In the genomic region with DNA sequence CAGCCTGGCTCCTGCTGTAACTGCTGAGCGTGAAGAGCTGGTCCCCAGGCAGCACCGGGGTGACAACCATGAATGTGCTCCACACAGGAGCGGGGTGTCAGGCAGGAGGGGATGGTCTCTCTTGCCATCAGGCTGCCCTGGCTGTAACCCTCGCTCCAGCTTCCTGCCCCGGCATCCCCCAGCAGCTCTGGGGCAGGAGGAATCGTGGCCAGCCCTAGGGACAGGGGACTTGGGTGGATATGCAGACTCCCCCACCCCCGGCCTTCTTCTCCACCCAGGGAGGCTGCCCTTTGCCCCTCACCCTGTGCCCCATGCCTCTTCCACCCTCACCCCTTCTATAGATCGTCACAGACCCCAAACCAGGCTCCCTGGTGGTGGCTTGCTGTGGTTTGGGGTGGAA, we compare ENCODE assay signal across 12 cellular contexts.
A peak's percentile ranks its signal among the peaks of the same experiment; 100 is the strongest.
DNase-seq lines count a peak whose midpoint lies in the region; ATAC-seq and TF ChIP-seq lines count a peak whose summit lies in the region.
"Had no signal": no experiment of that assay in that cellular context is flagged by ENCODE, and none has a peak within 500 bp of the region (broad histone marks: within the 10 kb centered on the region; RNA-seq: fewer than 3 reads in every experiment).

No MANE protein-coding gene starts in this region.

- no peak overlapping the region for H4K91ac ChIP-seq in H9 (ENCODE audit: insufficient read length, low read depth, low read length)
- peak overlapping the region; percentile 99 for H4K91ac ChIP-seq in trophoblast cell (ENCODE audit: low read depth, low read length)

- H2AFZ ChIP-seq in H9 (ENCODE audit: low read length) (no peak overlapping the region), trophoblast cell (ENCODE audit: insufficient read depth, low read length, poor library complexity) (no peak overlapping the region)

- no peak overlapping the region for H3K4me2 ChIP-seq in H9 (ENCODE audit: insufficient read depth, insufficient read length, low read length)
- H3K4me2 ChIP-seq in trophoblast cell (ENCODE audit: low read length) = no peak overlapping the region

- H4K5ac ChIP-seq in H9 (ENCODE audit: insufficient read length, low read depth, low read length) = no peak overlapping the region

- H3K23ac ChIP-seq in H9 (ENCODE audit: insufficient read length, low read depth, low read length) = no peak overlapping the region
- no peak overlapping the region for H3K23ac ChIP-seq in trophoblast cell (ENCODE audit: low read length)

- no peaks in the 10 kb centered on the region for H3K79me1 ChIP-seq in H9 (ENCODE audit: insufficient read depth, low read depth, low read length, poor library complexity, severe bottlenecking)
- peaks cover 51% of the 10 kb centered on the region for H3K79me1 ChIP-seq in trophoblast cell (ENCODE audit: low read length)

- H3K14ac ChIP-seq in H9 (ENCODE audit: insufficient read depth, low read length) (peak overlapping the region; percentile 28; the same call in 1 of the 2 replicates), trophoblast cell (ENCODE audit: low read length) (peak overlapping the region; percentile 25)

- no peaks in the 10 kb centered on the region for H3K23me2 ChIP-seq in H9 (ENCODE audit: insufficient read length, low read depth, low read length, poor library complexity, severe bottlenecking)

- H3K27ac Mint-ChIP-seq in Caco-2 (ENCODE audit: unreplicated experiment) = peak overlapping the region; percentile 78
- no peak overlapping the region; a peak in 1 of 7 replicates for H3K27ac Mint-ChIP-seq in H9
- H3K27ac Mint-ChIP-seq: activated CD8-positive, alpha-beta T cell treated with anti-CD3 and anti-CD28 coated beads, Interleukin-2, amount 10 ng/mL, durations not matched to agents 7 days and 5 days had no signal

- no TSS peak for BruUV-seq in Caco-2 (replicated peaks; lab: Mats Ljungman, UMichigan)

- no peaks in the 10 kb centered on the region for H3K27me3 ChIP-seq in Caco-2 (replicated peaks; ENCODE audit: control insufficient read depth, insufficient read depth, low read length)
- H3K27me3 ChIP-seq in H9 (ENCODE audit: insufficient read depth, low read length) = no peaks in the 10 kb centered on the region
- H3K27me3 ChIP-seq in trophoblast cell (ENCODE audit: insufficient read depth, low read length) = no peaks in the 10 kb centered on the region
- H3K27me3 ChIP-seq in BE2C = no peaks in the 10 kb centered on the region
- H3K27me3 ChIP-seq: ovary, suprapubic skin had no signal

- H4K8ac ChIP-seq in H9 (replicated peaks; ENCODE audit: insufficient read length, low read depth, low read length) = no peak overlapping the region
- H4K8ac ChIP-seq in trophoblast cell (ENCODE audit: low read depth, low read length) = peak overlapping the region; percentile 5

- H3K9me3 Mint-ChIP-seq in Caco-2 (ENCODE audit: unreplicated experiment) (no peaks in the 10 kb centered on the region), H9 (peaks cover 0 to 3% of the 10 kb centered on the region in 2 experiments; a peak in 2 of 5 replicates)
- H3K9me3 Mint-ChIP-seq in activated T-cell treated with anti-CD3 and anti-CD28 coated beads, Interleukin-2, amount 50 U/mL, for 4 hours = no peaks in the 10 kb centered on the region

- peaks cover 11% of the 10 kb centered on the region for H3K4me1 Mint-ChIP-seq in Caco-2 (ENCODE audit: low read depth, unreplicated experiment)
- peaks cover 17 to 19% of the 10 kb centered on the region in 2 experiments for H3K4me1 Mint-ChIP-seq in H9
- H3K4me1 Mint-ChIP-seq in activated T-cell treated with anti-CD3 and anti-CD28 coated beads, Interleukin-2, amount 50 U/mL, for 4 hours (ENCODE audit: low read depth) = peaks cover 8% of the 10 kb centered on the region

- no peak overlapping the region for H3K56ac ChIP-seq in H9 (ENCODE audit: insufficient read length, low read depth, low read length)

- no peak overlapping the region for H3K4me3 ChIP-seq in Caco-2 (ENCODE audit: low read depth, low read length)
- peak overlapping the region; percentile 29 for H3K4me3 ChIP-seq in trophoblast cell (ENCODE audit: low read depth, low read length)
- H3K4me3 ChIP-seq in BE2C (ENCODE audit: low read depth, low read length) = no peak overlapping the region
- H3K4me3 ChIP-seq: ovary had no signal

- no peaks in the 10 kb centered on the region for H3K27me3 Mint-ChIP-seq in Caco-2 (ENCODE audit: insufficient read depth, unreplicated experiment)
- H3K27me3 Mint-ChIP-seq in H9 (ENCODE audit: low read depth) = no peaks in the 10 kb centered on the region
- H3K27me3 Mint-ChIP-seq in activated T-cell treated with anti-CD3 and anti-CD28 coated beads, Interleukin-2, amount 50 U/mL, for 4 hours (ENCODE audit: low read depth) = no peaks in the 10 kb centered on the region

- H3K4me1 ChIP-seq in Caco-2 (peaks cover 25% of the 10 kb centered on the region; the same call in 1 of the 2 replicates), H9 (ENCODE audit: insufficient read depth, low read length) (peaks cover 2% of the 10 kb centered on the region; the same call in 1 of the 2 replicates), trophoblast cell (ENCODE audit: control insufficient read depth in 1 of 2, insufficient read depth in 2 of 2, low read length in 2 of 2) (peaks cover 38 to 51% of the 10 kb centered on the region in 2 experiments), BE2C (no peaks in the 10 kb centered on the region)

- H4K20me1 ChIP-seq in H9 (ENCODE audit: control insufficient read depth, insufficient read depth, insufficient read length) = no peaks in the 10 kb centered on the region

- no peak for ATAC-seq in activated T-cell treated with anti-CD3 and anti-CD28 coated beads, Interleukin-2, amount 50 U/mL, for 4 hours
- ATAC-seq: activated CD8-positive, alpha-beta T cell treated with anti-CD3 and anti-CD28 coated beads, Interleukin-2, amount 10 ng/mL, durations not matched to agents 7 days and 5 days had no signal

- H3K27ac ChIP-seq in H9 (ENCODE audit: insufficient read length, low read depth, low read length) (no peak overlapping the region), trophoblast cell (ENCODE audit: low read depth, low read length) (peak overlapping the region; percentile 31)
- H3K27ac ChIP-seq: ovary, suprapubic skin had no signal

- DNase-seq in Caco-2 = no peak
- peak; percentile 22 for DNase-seq in H9
- peak; percentile 43 for DNase-seq in ecto neural progenitor cell (ENCODE audit: low spot score)
- DNase-seq in trophoblast cell = no peak
- no peak for DNase-seq in BE2C
- no peak for DNase-seq in activated T-cell treated with anti-CD3 and anti-CD28 coated beads, Interleukin-2, amount 50 U/mL, for 4 hours
- DNase-seq in NCI-H1092 treated with DMSO at 0.1 percent for 48 hours (lab: John Stamatoyannopoulos, UW) = no peak
- DNase-seq: activated CD8-positive, alpha-beta T cell treated with anti-CD3 and anti-CD28 coated beads, Interleukin-2, amount 10 ng/mL, durations not matched to agents 7 days and 5 days; hippocampal formation; NCI-H1417 treated with DMSO at 0.1 percent for 48 hours had no signal

- TF ChIP-seq CTCF in Caco-2 (IDR thresholded peaks at IDR 0.05; ENCODE audit: insufficient read depth in 1 of 2, low read depth in 1 of 2, low read length in 1 of 2, severe bottlenecking in 1 of 2, unreplicated experiment in 1 of 2) = no peak
- TF ChIP-seq CTCF in H9 (conservative IDR thresholded peaks at IDR 0.05) = no peak
- no peak for TF ChIP-seq CTCF in BE2C (IDR thresholded peaks at IDR 0.05; ENCODE audit: low read depth, low read length)

- H3K18ac ChIP-seq in H9 (ENCODE audit: insufficient read length, low read depth, low read length) = no peak overlapping the region
- peak overlapping the region; percentile 6 for H3K18ac ChIP-seq in trophoblast cell (ENCODE audit: low read length)

- H3K4ac ChIP-seq in H9 (ENCODE audit: low read depth, low read length) = no peak overlapping the region
- peak overlapping the region; percentile 9 for H3K4ac ChIP-seq in trophoblast cell (ENCODE audit: low read depth, low read length)

- H4K12ac ChIP-seq in trophoblast cell (ENCODE audit: low read depth, low read length) = no peak overlapping the region

- intact Hi-C loops in Caco-2 (cut with micrococcal nuclease; ENCODE audit: unreplicated experiment) = no loop called here

- H2BK120ac ChIP-seq in H9 (ENCODE audit: low read depth, low read length, poor library complexity, severe bottlenecking) (no peak overlapping the region), trophoblast cell (ENCODE audit: insufficient read depth, low read length, poor library complexity) (peak overlapping the region; percentile 53)

- H3K9me3 ChIP-seq in Caco-2 = no peaks in the 10 kb centered on the region
- H3K9me3 ChIP-seq in H9 (ENCODE audit: control insufficient read depth, low read depth, low read length) = no peaks in the 10 kb centered on the region
- H3K9me3 ChIP-seq in trophoblast cell (ENCODE audit: insufficient read depth, low read depth, low read length) = peaks cover 7% of the 10 kb centered on the region
- no peaks in the 10 kb centered on the region for H3K9me3 ChIP-seq in BE2C
- H3K9me3 ChIP-seq: ovary, suprapubic skin had no signal

- H2BK5ac ChIP-seq in H9 (ENCODE audit: insufficient read length, low read length) (no peak overlapping the region), trophoblast cell (ENCODE audit: low read depth, low read length, poor library complexity) (peak overlapping the region; percentile 32)

- H3K36me3 Mint-ChIP-seq in Caco-2 (ENCODE audit: insufficient read depth, unreplicated experiment) (peaks cover 7% of the 10 kb centered on the region), H9 (ENCODE audit: insufficient read depth in 1 of 3, low read depth in 3 of 3) (peaks cover 0 to 2% (median 0%) of the 10 kb centered on the region in 3 experiments; a peak in 1 of 7 replicates)
- H3K36me3 Mint-ChIP-seq in activated T-cell treated with anti-CD3 and anti-CD28 coated beads, Interleukin-2, amount 50 U/mL, for 4 hours (ENCODE audit: insufficient read depth) = no peaks in the 10 kb centered on the region

- no peak overlapping the region for H3T11ph ChIP-seq in H9 (ENCODE audit: low read length)

- no peaks in the 10 kb centered on the region for H3K36me3 ChIP-seq in Caco-2 (ENCODE audit: control insufficient read depth, insufficient read depth, low read length)
- H3K36me3 ChIP-seq in trophoblast cell (ENCODE audit: control insufficient read depth in 1 of 2, insufficient read depth in 2 of 2, low read length in 2 of 2) = no peaks in the 10 kb centered on the region
- H3K36me3 ChIP-seq in BE2C = no peaks in the 10 kb centered on the region
- H3K36me3 ChIP-seq: ovary, suprapubic skin had no signal

- WGBS in H9 (ENCODE audit: extremely low coverage, insufficient read length, low lambda C conversion rate) = no CpG with 5 or more reads among the region's 8 CpGs
- no CpG with 5 or more reads among the region's 8 CpGs for WGBS in trophoblast cell (ENCODE audit: extremely low coverage, insufficient coverage, insufficient read length)

- H2BK12ac ChIP-seq in H9 (ENCODE audit: insufficient read length, low read depth, low read length) = no peak overlapping the region
- peak overlapping the region; percentile 76 for H2BK12ac ChIP-seq in trophoblast cell (ENCODE audit: low read length)

- POLR2A ChIA-PET in Caco-2 (lab: Charles Lee) = no interaction called here

- no peak overlapping the region for H2BK15ac ChIP-seq in H9 (ENCODE audit: low read depth, low read length)

- H3K9ac ChIP-seq in H9 (ENCODE audit: extremely low read depth, insufficient read length, low read length) = no peak overlapping the region
- H3K9ac ChIP-seq in trophoblast cell (ENCODE audit: low read length) = no peak overlapping the region

- H2BK20ac ChIP-seq in H9 (ENCODE audit: low read depth, low read length, poor library complexity, severe bottlenecking) = no peak overlapping the region

- H2AK5ac ChIP-seq in H9 (ENCODE audit: insufficient read length, low read length) = no peak overlapping the region
- H2AK5ac ChIP-seq in trophoblast cell (ENCODE audit: low read length) = peak overlapping the region; percentile 16

- H3K79me2 ChIP-seq in H9 (ENCODE audit: insufficient read depth, low read length) (no peaks in the 10 kb centered on the region), trophoblast cell (ENCODE audit: control insufficient read depth, insufficient read depth, low read length, poor library complexity) (peaks cover 18% of the 10 kb centered on the region)

- no peak overlapping the region for H3K4me3 Mint-ChIP-seq in Caco-2 (ENCODE audit: unreplicated experiment)
- H3K4me3 Mint-ChIP-seq in H9 = no peak overlapping the region
- H3K4me3 Mint-ChIP-seq in activated T-cell treated with anti-CD3 and anti-CD28 coated beads, Interleukin-2, amount 50 U/mL, for 4 hours = no peak overlapping the region
- H3K4me3 Mint-ChIP-seq: activated CD8-positive, alpha-beta T cell treated with anti-CD3 and anti-CD28 coated beads, Interleukin-2, amount 10 ng/mL, durations not matched to agents 7 days and 5 days had no signal

- CTCF ChIA-PET in Caco-2 (lab: Charles Lee) = no interaction called here

Comparison
In these comparisons a context has a peak if more than half of its experiments do, and no peak if none do; other contexts are left out.
1. DNase-seq: peak in H9 (single experiment) and ecto neural progenitor cell (single experiment); none in Caco-2 (0 of 2), trophoblast cell (0 of 2), BE2C (single experiment), activated T-cell treated with anti-CD3 and anti-CD28 coated beads, Interleukin-2, amount 50 U/mL, for 4 hours (single experiment) and NCI-H1092 treated with DMSO at 0.1 percent for 48 hours (single experiment).